In the genomic region with DNA sequence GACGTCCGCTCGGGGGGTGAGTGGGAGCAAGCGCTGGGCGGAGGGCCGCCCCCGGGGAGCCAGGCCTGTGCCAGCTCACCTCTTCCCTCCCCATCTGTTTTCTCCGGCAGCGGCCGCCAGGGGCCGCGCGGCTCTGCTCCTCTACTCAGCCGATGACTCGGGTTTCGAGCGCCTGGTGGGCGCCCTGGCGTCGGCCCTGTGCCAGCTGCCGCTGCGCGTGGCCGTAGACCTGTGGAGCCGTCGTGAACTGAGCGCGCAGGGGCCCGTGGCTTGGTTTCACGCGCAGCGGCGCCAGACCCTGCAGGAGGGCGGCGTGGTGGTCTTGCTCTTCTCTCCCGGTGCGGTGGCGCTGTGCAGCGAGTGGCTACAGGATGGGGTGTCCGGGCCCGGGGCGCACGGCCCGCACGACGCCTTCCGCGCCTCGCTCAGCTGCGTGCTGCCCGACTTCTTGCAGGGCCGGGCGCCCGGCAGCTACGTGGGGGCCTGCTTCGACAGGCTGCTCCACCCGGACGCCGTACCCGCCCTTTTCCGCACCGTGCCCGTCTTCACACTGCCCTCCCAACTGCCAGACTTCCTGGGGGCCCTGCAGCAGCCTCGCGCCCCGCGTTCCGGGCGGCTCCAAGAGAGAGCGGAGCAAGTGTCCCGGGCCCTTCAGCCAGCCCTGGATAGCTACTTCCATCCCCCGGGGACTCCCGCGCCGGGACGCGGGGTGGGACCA, we compare ENCODE assay signal across 8 cellular contexts. TPM values are rescaled to one million over a fixed set of nuclear protein-coding genes. Genes with fewer than 3 reads are reported as not detected.
DNase-seq lines count a peak whose midpoint lies in the region; ATAC-seq and TF ChIP-seq lines count a peak whose summit lies in the region.

No MANE protein-coding gene starts in this region.

- H3K4me1 ChIP-seq in thoracic aorta (ENCODE audit: control insufficient read depth in 1 of 2, low read depth in 2 of 2): peaks cover 23 to 32% of the 10 kb centered on the region in 2 donors

- H3K4me3 ChIP-seq in thoracic aorta: peak overlapping the region; percentile 94

- ATAC-seq in GM21619 (IDR thresholded peaks at IDR 0.05; ENCODE audit: unreplicated experiment) (peak; percentile 63), thoracic aorta (ENCODE audit: insufficient number of reproducible peaks, low FRiP score, low read depth) (peak; percentile 80)

- in situ Hi-C loops in KBM-7 (cut with MboI; ENCODE audit: low pct_unique_long_range_greater_than_20kb, low sequenced_read_pairs): no loop called here

- H3K9me3 ChIP-seq in thoracic aorta: no peaks in the 10 kb centered on the region

- H3K36me3 ChIP-seq in thoracic aorta: peaks cover 24% of the 10 kb centered on the region

- peak overlapping the region; percentile 94 for H3K4me3 Mint-ChIP-seq in osteocyte (ENCODE audit: unreplicated experiment)

- peaks cover 11% of the 10 kb centered on the region for H3K36me3 Mint-ChIP-seq in osteocyte (ENCODE audit: unreplicated experiment)

- DNase-seq in ELF-1 (ENCODE audit: low read depth, low spot score) (peak; percentile 90), KBM-7 (peak; percentile 91), SHP77 (lab: John Stamatoyannopoulos, UW) (peak; percentile 58 to 84), activated gamma-delta T cell treated with Interleukin-2 at 50 U/mL for 16 hours (peak; percentile 88), glomerular visceral epithelial cell (ENCODE audit: extremely low spot score) (peak; percentile 76), osteocyte (ENCODE audit: extremely low spot score, unreplicated experiment) (peak; percentile 93), thoracic aorta (ENCODE audit: low spot score) (peak; percentile 71)

- H3K27me3 ChIP-seq in thoracic aorta (replicated peaks; ENCODE audit: insufficient read depth): no peaks in the 10 kb centered on the region

- TF ChIP-seq CTCF in osteocyte (IDR thresholded peaks at IDR 0.05): peak; percentile 85
- peak; percentile 82 for TF ChIP-seq CTCF in thoracic aorta (IDR thresholded peaks at IDR 0.05)

- no peaks in the 10 kb centered on the region for H3K27me3 Mint-ChIP-seq in osteocyte (ENCODE audit: unreplicated experiment)

- H3K9me3 Mint-ChIP-seq in osteocyte (ENCODE audit: unreplicated experiment): no peaks in the 10 kb centered on the region

- H3K27ac ChIP-seq in thoracic aorta: peak overlapping the region; percentile 92 to 95

- H3K4me1 Mint-ChIP-seq in osteocyte (ENCODE audit: unreplicated experiment): peaks cover 25% of the 10 kb centered on the region

- peak overlapping the region; percentile 88 for H3K27ac Mint-ChIP-seq in osteocyte (ENCODE audit: unreplicated experiment)

RNA-seq across cellular contexts. Expression of gene CRELD1, which starts 0.6 kb away (rescaled TPM):
- 24.8 and 25.3 TPM in 2 replicates for total RNA-seq in osteocyte
- total RNA-seq in thoracic aorta: 10 to 100 TPM; 37.2 to 37.4 TPM

RNA-seq across cellular contexts. Expression of gene IL17RC, which starts 16.1 kb away (rescaled TPM):
- total RNA-seq in osteocyte (36.5 and 36.6 TPM in 2 replicates), thoracic aorta (10 to 100 TPM; 52.2 to 59.4 TPM)

RNA-seq across cellular contexts. Expression of gene PRRT3, which starts 19.2 kb away (rescaled TPM):
- total RNA-seq in osteocyte (6.6 and 7.9 TPM in 2 replicates), thoracic aorta (1 to 10 TPM; 3.3 to 5.8 TPM)

RNA-seq across cellular contexts. Expression of gene IL17RE, which starts 30.4 kb away (rescaled TPM):
- total RNA-seq in osteocyte: 0.89 and 1.4 TPM in 2 replicates
- total RNA-seq in thoracic aorta: 10 to 100 TPM in 1 of 2 donors, 1 to 10 TPM in 1; 5.7 to 11.9 TPM

RNA-seq across cellular contexts. Expression of gene JAGN1, which starts 42.6 kb away (rescaled TPM):
- total RNA-seq in osteocyte (28.5 and 31.5 TPM in 2 replicates), thoracic aorta (10 to 100 TPM; 21.5 to 38.6 TPM)

Comparison
In these comparisons a context has a peak if more than half of its experiments do, and no peak if none do; other contexts are left out.
1. Peak in every context shown above with its lines: DNase-seq, ATAC-seq, H3K4me3 ChIP-seq and H3K27ac ChIP-seq.